In genomic region chr14:71742491-71742890, GRCh38 we compare ENCODE assay signal across 21 cellular contexts.
"Had no signal": no experiment of that assay in that cellular context is flagged by ENCODE, and none has a peak within 500 bp of the region (broad histone marks: within the 10 kb centered on the region; RNA-seq: fewer than 3 reads in every experiment).

No MANE protein-coding gene starts in this region.

- ATAC-seq: activated CD4-positive, CD25-positive, alpha-beta regulatory T cell treated with anti-CD3 and anti-CD28 coated beads, Interleukin-2, amount 50 U/mL, for 24 hours; activated CD8-positive, alpha-beta T cell treated with anti-CD3 and anti-CD28 coated beads, Interleukin-2, amount 10 ng/mL, durations not matched to agents 7 days and 5 days; body of pancreas had no signal

- H3K27ac Mint-ChIP-seq: activated CD8-positive, alpha-beta T cell treated with anti-CD3 and anti-CD28 coated beads, Interleukin-2, amount 10 ng/mL, durations not matched to agents 7 days and 5 days; activated naive CD4-positive, alpha-beta T cell treated with anti-CD3 and anti-CD28 coated beads, Interleukin-2, amount 50 U/mL, for 24 hours; T-helper 1 cell treated with Interleukin-12 subunit alpha and Interleukin-12 subunit beta and Interleukin-4 antibody, amounts not matched to agents 30 μg/mL and 1 μg/mL, for 36 hours had no signal

- H3K9me3 Mint-ChIP-seq: activated naive CD4-positive, alpha-beta T cell treated with anti-CD3 and anti-CD28 coated beads, Interleukin-2, amount 50 U/mL, for 24 hours had no signal

- H3K4me1 Mint-ChIP-seq: activated naive CD4-positive, alpha-beta T cell treated with anti-CD3 and anti-CD28 coated beads, Interleukin-2, amount 50 U/mL, for 24 hours had no signal

- DNase-seq: activated CD4-positive, alpha-beta T cell treated with anti-CD3 and anti-CD28 coated beads for 4 hours; activated CD4-positive, alpha-beta T cell treated with anti-CD3 and anti-CD28 coated beads, Interleukin-2, amount 50 U/mL, for 4 hours; activated CD8-positive, alpha-beta T cell treated with anti-CD3 and anti-CD28 coated beads, Interleukin-2, amount 10 ng/mL, durations not matched to agents 7 days and 5 days; activated naive CD4-positive, alpha-beta T cell; activated T-cell treated with anti-CD3 and anti-CD28 coated beads, Interleukin-2, amount 50 U/mL, for 1 hour; amniotic stem cell; body of pancreas; MM.1S; NCI-H1105; NCI-H1436; NCI-H187; NCI-H2081; NCI-H2171; NCI-H226; NCI-H510A treated with DMSO at 0.1 percent for 48 hours; NCI-H69; Peyer's patch; SHP77 had no signal

- H3K4me3 Mint-ChIP-seq: activated CD8-positive, alpha-beta T cell treated with anti-CD3 and anti-CD28 coated beads, Interleukin-2, amount 10 ng/mL, durations not matched to agents 7 days and 5 days; activated naive CD4-positive, alpha-beta T cell treated with anti-CD3 and anti-CD28 coated beads, Interleukin-2, amount 50 U/mL, for 24 hours; T-helper 1 cell treated with Interleukin-12 subunit alpha and Interleukin-12 subunit beta and Interleukin-4 antibody, amounts not matched to agents 30 μg/mL and 1 μg/mL, for 36 hours had no signal
